35 cellular contexts compared by ENCODE assay signal in the genomic region with DNA sequence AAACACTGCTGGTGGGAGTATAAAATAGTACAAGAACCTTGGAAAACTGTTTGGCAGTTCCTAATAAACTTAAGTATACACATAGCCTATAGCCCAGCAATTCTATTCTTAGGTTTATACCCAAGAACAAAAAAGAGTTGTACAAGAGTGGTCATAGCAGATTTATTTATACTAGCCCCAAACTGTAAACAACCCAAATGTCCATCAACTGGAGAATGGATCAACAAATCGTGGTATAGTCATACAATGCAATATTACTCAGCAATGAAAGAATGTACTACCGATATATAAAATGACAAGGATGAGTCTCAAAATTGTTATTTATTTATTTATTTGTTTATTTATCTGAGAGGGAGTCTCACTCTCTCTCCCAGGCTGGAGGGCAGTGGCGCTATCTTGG. TPM values are rescaled to one million over a fixed set of nuclear protein-coding genes. Genes with fewer than 3 reads are reported as not detected.
"Had no signal": no experiment of that assay in that cellular context is flagged by ENCODE, and none has a peak within 500 bp of the region (broad histone marks: within the 10 kb centered on the region; RNA-seq: fewer than 3 reads in every experiment).

No MANE protein-coding gene starts in this region.

- H3K27ac Mint-ChIP-seq: activated B cell treated with CpG ODN at 0.5 μM for 24 hours; activated CD4-positive, alpha-beta memory T cell treated with anti-CD3 and anti-CD28 coated beads, Interleukin-2, amount 10 ng/mL, durations not matched to agents 7 days and 5 days; activated CD4-positive, alpha-beta T cell treated with anti-CD3 and anti-CD28 coated beads, Interleukin-2, amount 10 ng/mL, durations not matched to agents 7 days and 5 days; activated naive CD4-positive, alpha-beta T cell treated with anti-CD3 and anti-CD28 coated beads for 36 hours; activated naive CD4-positive, alpha-beta T cell treated with anti-CD3 and anti-CD28 coated beads, Interleukin-2, amount 50 U/mL, for 72 hours; activated naive CD8-positive, alpha-beta T cell treated with anti-CD3 and anti-CD28 coated beads for 36 hours; activated T-cell treated with anti-CD3 and anti-CD28 coated beads, Interleukin-2, amount 50 U/mL, for 72 hours; activated T-helper 1 cell treated with anti-CD3 and anti-CD28 coated beads, Interleukin-12 subunit alpha, Interleukin-12 subunit beta, Interleukin-2, Interleukin-4 antibody, amounts not matched to agents 30 ng/mL and 10 ng/mL and 1 ng/mL, durations not matched to agents 14 hours and 24 hours and 36 hours; activated T-helper 17 cell treated with anti-CD3 and anti-CD28 coated beads, Interleukin-2, amount 50 U/mL, for 72 hours; T-helper 1 cell treated with Interleukin-12 subunit alpha and Interleukin-12 subunit beta and Interleukin-4 antibody, amounts not matched to agents 30 μg/mL and 1 μg/mL, for 36 hours; T-helper 2 cell treated with Interferon-gamma antibody and Interleukin-4, amounts not matched to agents 5 μg/mL and 100 μg/mL, for 36 hours had no signal

- ATAC-seq: activated naive CD4-positive, alpha-beta T cell treated with anti-CD3 and anti-CD28 coated beads, Interleukin-2, amount 50 U/mL, for 72 hours; activated T-cell treated with anti-CD3 and anti-CD28 coated beads, Interleukin-2, amount 50 U/mL, for 4 hours; activated T-cell treated with anti-CD3 and anti-CD28 coated beads, Interleukin-2, amount 50 U/mL, for 72 hours; activated T-helper 17 cell treated with anti-CD3 and anti-CD28 coated beads, Interleukin-2, amount 50 U/mL, for 72 hours; body of pancreas had no signal

- H3K27ac ChIP-seq: adrenal gland, body of pancreas, brain microvascular endothelial cell, breast epithelium, VCaP had no signal

- H3K4me1 ChIP-seq: adrenal gland, body of pancreas, breast epithelium had no signal

- H3K4me3 ChIP-seq: adrenal gland, body of pancreas, breast epithelium had no signal

- H3K36me3 ChIP-seq: adrenal gland, brain microvascular endothelial cell, breast epithelium had no signal

- H3K9me3 Mint-ChIP-seq: activated T-cell treated with anti-CD3 and anti-CD28 coated beads, Interleukin-2, amount 50 U/mL, for 4 hours had no signal

- DNase-seq: activated B cell treated with CpG ODN at 0.5 μM for 24 hours; activated CD4-positive, alpha-beta memory T cell treated with anti-CD3 and anti-CD28 coated beads, Interleukin-2, amount 10 ng/mL, durations not matched to agents 7 days and 5 days; activated CD4-positive, alpha-beta T cell treated with anti-CD3 and anti-CD28 coated beads for 4 hours; activated CD4-positive, alpha-beta T cell treated with anti-CD3 and anti-CD28 coated beads, Interleukin-2, amount 10 ng/mL, durations not matched to agents 7 days and 5 days; activated CD4-positive, alpha-beta T cell treated with anti-CD3 and anti-CD28 coated beads, Interleukin-2, amount 50 U/mL, for 48 hours; activated CD4-positive, CD25-positive, alpha-beta regulatory T cell treated with anti-CD3 and anti-CD28 coated beads, Interleukin-2, amount 50 U/mL, for 72 hours; activated CD8-positive, alpha-beta memory T cell treated with anti-CD3 and anti-CD28 coated beads, Interleukin-2, amount 50 U/mL, for 4 hours; activated gamma-delta T cell treated with Interleukin-2 at 50 U/mL for 16 hours; activated naive CD4-positive, alpha-beta T cell; activated naive CD4-positive, alpha-beta T cell treated with anti-CD3 and anti-CD28 coated beads for 36 hours; activated naive CD4-positive, alpha-beta T cell treated with anti-CD3 and anti-CD28 coated beads, Interleukin-2, amount 50 U/mL, for 16 hours; activated naive CD8-positive, alpha-beta T cell treated with anti-CD3 and anti-CD28 coated beads for 36 hours; activated T-cell treated with anti-CD3 and anti-CD28 coated beads for 4 hours; activated T-cell treated with anti-CD3 and anti-CD28 coated beads, Interleukin-2, amount 50 U/mL, for 1 hour; activated T-cell treated with anti-CD3 and anti-CD28 coated beads, Interleukin-2, amount 50 U/mL, for 4 hours; activated T-cell treated with anti-CD3 and anti-CD28 coated beads, Interleukin-2, amount 50 U/mL, for 72 hours; adrenal gland; amniotic stem cell; aorta; body of pancreas; brain microvascular endothelial cell; central memory CD4-positive, alpha-beta T cell; T-helper 1 cell; T-helper 2 cell; T-helper 9 cell had no signal

- H3K4me3 Mint-ChIP-seq: activated B cell treated with CpG ODN at 0.5 μM for 24 hours; activated CD4-positive, alpha-beta memory T cell treated with anti-CD3 and anti-CD28 coated beads, Interleukin-2, amount 10 ng/mL, durations not matched to agents 7 days and 5 days; activated CD4-positive, alpha-beta T cell treated with anti-CD3 and anti-CD28 coated beads, Interleukin-2, amount 10 ng/mL, durations not matched to agents 7 days and 5 days; activated naive CD4-positive, alpha-beta T cell treated with anti-CD3 and anti-CD28 coated beads for 36 hours; activated naive CD8-positive, alpha-beta T cell treated with anti-CD3 and anti-CD28 coated beads for 36 hours; activated T-cell treated with anti-CD3 and anti-CD28 coated beads, Interleukin-2, amount 50 U/mL, for 4 hours; activated T-cell treated with anti-CD3 and anti-CD28 coated beads, Interleukin-2, amount 50 U/mL, for 72 hours; activated T-helper 1 cell treated with anti-CD3 and anti-CD28 coated beads, Interleukin-12 subunit alpha, Interleukin-12 subunit beta, Interleukin-2, Interleukin-4 antibody, amounts not matched to agents 30 ng/mL and 10 ng/mL and 1 ng/mL, durations not matched to agents 14 hours and 24 hours and 36 hours; activated T-helper 17 cell treated with anti-CD3 and anti-CD28 coated beads, Interleukin-2, amount 50 U/mL, for 72 hours; T-helper 1 cell treated with Interleukin-12 subunit alpha and Interleukin-12 subunit beta and Interleukin-4 antibody, amounts not matched to agents 30 μg/mL and 1 μg/mL, for 36 hours; T-helper 2 cell treated with Interferon-gamma antibody and Interleukin-4, amounts not matched to agents 5 μg/mL and 100 μg/mL, for 36 hours had no signal

- H3K27me3 ChIP-seq: adrenal gland, body of pancreas, brain microvascular endothelial cell had no signal

- H3K27me3 Mint-ChIP-seq: activated B cell treated with CpG ODN at 0.5 μM for 24 hours; activated CD4-positive, alpha-beta memory T cell treated with anti-CD3 and anti-CD28 coated beads, Interleukin-2, amount 10 ng/mL, durations not matched to agents 7 days and 5 days; activated T-helper 17 cell treated with anti-CD3 and anti-CD28 coated beads, Interleukin-2, amount 50 U/mL, for 72 hours had no signal

RNA-seq across cellular contexts. Expression of a gene that starts 23.1 kb away (rescaled TPM):
- total RNA-seq: astrocyte, cerebellum had no signal

RNA-seq across cellular contexts. Expression of a gene that starts 43.3 kb away (rescaled TPM):
- total RNA-seq: activated B cell treated with CpG ODN at 0.5 μM for 24 hours; activated CD4-positive, alpha-beta memory T cell treated with anti-CD3 and anti-CD28 coated beads, Interleukin-2, amount 10 ng/mL, durations not matched to agents 7 days and 5 days; activated CD4-positive, alpha-beta T cell treated with anti-CD3 and anti-CD28 coated beads, Interleukin-2, amount 10 ng/mL, durations not matched to agents 7 days and 5 days; activated CD8-positive, alpha-beta memory T cell treated with anti-CD3 and anti-CD28 coated beads for 36 hours; activated naive CD4-positive, alpha-beta T cell treated with anti-CD3 and anti-CD28 coated beads for 36 hours; activated naive CD4-positive, alpha-beta T cell treated with anti-CD3 and anti-CD28 coated beads, Interleukin-2, amount 50 U/mL, for 72 hours; activated naive CD8-positive, alpha-beta T cell treated with anti-CD3 and anti-CD28 coated beads for 36 hours; activated T-helper 1 cell treated with anti-CD3 and anti-CD28 coated beads, Interleukin-12 subunit alpha, Interleukin-12 subunit beta, Interleukin-2, Interleukin-4 antibody, amounts not matched to agents 30 ng/mL and 10 ng/mL and 1 ng/mL, durations not matched to agents 14 hours and 24 hours and 36 hours; activated T-helper 17 cell treated with anti-CD3 and anti-CD28 coated beads, Interleukin-2, amount 50 U/mL, for 72 hours had no signal

RNA-seq across cellular contexts. Expression of a gene that starts 54.7 kb away (rescaled TPM):
- total RNA-seq: activated CD4-positive, alpha-beta memory T cell treated with anti-CD3 and anti-CD28 coated beads, Interleukin-2, amount 10 ng/mL, durations not matched to agents 7 days and 5 days; activated CD4-positive, alpha-beta T cell treated with anti-CD3 and anti-CD28 coated beads, Interleukin-2, amount 10 ng/mL, durations not matched to agents 7 days and 5 days; activated CD8-positive, alpha-beta memory T cell treated with anti-CD3 and anti-CD28 coated beads for 36 hours; activated naive CD8-positive, alpha-beta T cell treated with anti-CD3 and anti-CD28 coated beads for 36 hours; activated T-cell treated with anti-CD3 and anti-CD28 coated beads, Interleukin-2, amount 50 U/mL, for 4 hours; activated T-cell treated with anti-CD3 and anti-CD28 coated beads, Interleukin-2, amount 50 U/mL, for 72 hours; astrocyte; body of pancreas had no signal
- polyA plus RNA-seq: aorta had no signal
